8 cellular contexts compared by ENCODE assay signal in the genomic region with DNA sequence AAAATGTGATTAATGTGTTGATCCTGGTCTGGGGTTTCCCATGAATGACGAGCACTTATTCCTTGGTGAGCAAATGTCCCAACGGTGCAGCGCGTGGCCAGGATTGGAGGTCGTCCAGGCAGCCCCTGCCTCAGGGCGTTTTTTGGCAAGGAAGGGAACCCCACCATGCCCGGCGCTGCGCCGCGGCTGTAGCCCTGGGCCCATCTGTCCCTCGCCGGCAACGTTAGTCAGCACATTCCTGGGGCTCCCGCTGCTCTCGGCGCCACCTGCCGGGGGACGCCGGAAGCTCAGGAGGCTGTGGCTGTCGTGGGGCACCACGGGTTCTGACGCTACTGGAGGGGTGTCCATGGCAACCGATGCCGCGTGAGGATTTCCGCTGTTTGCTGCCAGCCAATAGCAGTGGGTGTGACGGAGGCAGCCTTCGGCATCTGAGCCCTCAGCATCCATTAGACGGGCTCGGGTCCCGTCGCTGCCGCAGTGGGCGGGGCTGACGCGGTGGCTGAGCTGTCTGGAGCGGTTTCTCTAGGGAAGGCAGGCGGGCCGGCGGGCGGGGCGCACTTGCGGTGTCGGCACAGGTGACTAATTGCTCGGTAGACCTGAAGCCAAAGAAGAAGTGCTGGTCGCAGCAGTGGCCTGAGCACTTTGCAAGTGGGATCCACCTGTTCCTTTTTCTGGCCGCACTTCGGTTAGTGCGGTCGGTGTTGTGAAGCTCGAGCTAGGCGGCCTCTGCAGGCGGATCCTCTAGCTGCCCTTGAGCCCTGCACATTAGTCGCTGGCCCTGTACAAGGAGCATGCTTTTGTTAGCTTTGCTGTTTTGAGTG. TPM values are rescaled to one million over a fixed set of nuclear protein-coding genes. Genes with fewer than 3 reads are reported as not detected.
DNase-seq lines count a peak whose midpoint lies in the region; ATAC-seq and TF ChIP-seq lines count a peak whose summit lies in the region.

No MANE protein-coding gene starts in this region.

- peak; percentile 99 to 100 (median 100) for DNase-seq in CD4-positive, alpha-beta memory T cell
- DNase-seq in NCI-H82 (lab: John Stamatoyannopoulos, UW) (peak; percentile 100), lower lobe of right lung (peak; percentile 99)
- peak; percentile 100 for DNase-seq in activated CD4-positive, alpha-beta memory T cell treated with anti-CD3 and anti-CD28 coated beads, Interleukin-2, amount 10 ng/mL, durations not matched to agents 7 days and 5 days
- DNase-seq in stimulated activated CD4-positive, alpha-beta T cell treated with anti-CD3 and anti-CD28 coated beads, TNF-alpha, amount 100 ng/mL, for 24 hours (ENCODE audit: low read depth in 3 of 3) = peak; percentile 98 to 99 (median 99)

- H3K27me3 ChIP-seq in CD4-positive, alpha-beta memory T cell (ENCODE audit: insufficient read depth, low read length) = no peaks in the 10 kb centered on the region
- no peaks in the 10 kb centered on the region for H3K27me3 ChIP-seq in ectodermal cell (ENCODE audit: control insufficient read depth, insufficient read depth, low read length, poor library complexity, severe bottlenecking)
- H3K27me3 ChIP-seq in lower lobe of right lung (ENCODE audit: low read depth) = no peaks in the 10 kb centered on the region

- peaks cover 7 to 26% (median 18%) of the 10 kb centered on the region in 4 donors for H3K4me1 Mint-ChIP-seq in CD4-positive, alpha-beta memory T cell
- peaks cover 47% of the 10 kb centered on the region for H3K4me1 Mint-ChIP-seq in activated CD4-positive, alpha-beta memory T cell treated with anti-CD3 and anti-CD28 coated beads, Interleukin-2, amount 10 ng/mL, durations not matched to agents 7 days and 5 days

- H3K27ac ChIP-seq in CD4-positive, alpha-beta memory T cell (ENCODE audit: low read depth, low read length) = peak overlapping the region; percentile 58
- H3K27ac ChIP-seq in ectodermal cell (ENCODE audit: insufficient read depth, low read depth, low read length, poor library complexity, severe bottlenecking) (no peak overlapping the region), lower lobe of right lung (peak overlapping the region; percentile 60)

- H3K9me3 ChIP-seq in CD4-positive, alpha-beta memory T cell (ENCODE audit: control insufficient read depth in 1 of 2, low read length in 2 of 2) = no peaks in the 10 kb centered on the region
- H3K9me3 ChIP-seq in ectodermal cell (ENCODE audit: control insufficient read depth, low read length) (no peaks in the 10 kb centered on the region), lower lobe of right lung (no peaks in the 10 kb centered on the region)

- H3K27ac Mint-ChIP-seq in CD4-positive, alpha-beta memory T cell = peak overlapping the region; percentile 92 to 95 (median 93)
- peak overlapping the region; percentile 83 for H3K27ac Mint-ChIP-seq in activated CD4-positive, alpha-beta memory T cell treated with anti-CD3 and anti-CD28 coated beads, Interleukin-2, amount 10 ng/mL, durations not matched to agents 7 days and 5 days

- POLR2A ChIA-PET in CD4-positive, alpha-beta memory T cell (lab: Charles Lee; ENCODE audit: partially characterized antibody) = interaction anchor here (0.7 to 3.1 kb wide), 24 partner anchors 9 to 215 kb away, joined by 3 to 84 read pairs (median 4); a partner anchor contains a TSS
- POLR2A ChIA-PET in activated CD4-positive, alpha-beta memory T cell treated with anti-CD3 and anti-CD28 coated beads, Interleukin-2, amount 10 ng/mL, durations not matched to agents 7 days and 5 days (lab: Charles Lee) = interaction anchor here (1.0 to 2.2 kb wide), 16 partner anchors 10 to 205 kb away, joined by 3 to 37 read pairs (median 6); a partner anchor contains a TSS

- H3K9me3 Mint-ChIP-seq in CD4-positive, alpha-beta memory T cell = peaks cover 0 to 2% (median 0%) of the 10 kb centered on the region in 8 donors
- no peaks in the 10 kb centered on the region for H3K9me3 Mint-ChIP-seq in activated CD4-positive, alpha-beta memory T cell treated with anti-CD3 and anti-CD28 coated beads, Interleukin-2, amount 10 ng/mL, durations not matched to agents 7 days and 5 days

- H3K27me3 Mint-ChIP-seq in CD4-positive, alpha-beta memory T cell = no peaks in the 10 kb centered on the region
- H3K27me3 Mint-ChIP-seq in activated CD4-positive, alpha-beta memory T cell treated with anti-CD3 and anti-CD28 coated beads, Interleukin-2, amount 10 ng/mL, durations not matched to agents 7 days and 5 days = no peaks in the 10 kb centered on the region

- WGBS in ectodermal cell, 2 experiments = 2% methylated on average over 55 of the region's 55 CpGs

- H3K4me1 ChIP-seq in CD4-positive, alpha-beta memory T cell (ENCODE audit: insufficient read depth, low read length) = peaks cover 12% of the 10 kb centered on the region
- peaks cover 20% of the 10 kb centered on the region for H3K4me1 ChIP-seq in ectodermal cell (ENCODE audit: control insufficient read depth, insufficient read depth, low read length)
- H3K4me1 ChIP-seq in lower lobe of right lung = peaks cover 17% of the 10 kb centered on the region

- peak overlapping the region; percentile 69 to 86 (median 83) for H3K4me3 Mint-ChIP-seq in CD4-positive, alpha-beta memory T cell
- H3K4me3 Mint-ChIP-seq in activated CD4-positive, alpha-beta memory T cell treated with anti-CD3 and anti-CD28 coated beads, Interleukin-2, amount 10 ng/mL, durations not matched to agents 7 days and 5 days = peak overlapping the region; percentile 67

- CTCF ChIA-PET in CD4-positive, alpha-beta memory T cell (lab: Charles Lee; ENCODE audit: partially characterized antibody) = interaction anchor here (0.7 to 2.9 kb wide), 29 partner anchors 9 to 171 kb away, joined by 3 to 22 read pairs (median 5); a partner anchor contains a TSS
- CTCF ChIA-PET in activated CD4-positive, alpha-beta memory T cell treated with anti-CD3 and anti-CD28 coated beads, Interleukin-2, amount 10 ng/mL, durations not matched to agents 7 days and 5 days (lab: Charles Lee) = interaction anchor here (0.8 to 1.9 kb wide), 29 partner anchors 8 to 185 kb away, joined by 3 to 34 read pairs (median 4); a partner anchor contains a TSS

- peak; percentile 97 for TF ChIP-seq CTCF in lower lobe of right lung (IDR thresholded peaks at IDR 0.05)

- peak overlapping the region; percentile 49 to 52 for H3K4me3 ChIP-seq in CD4-positive, alpha-beta memory T cell (ENCODE audit: low read length in 2 of 2)
- peak overlapping the region; percentile 53 for H3K4me3 ChIP-seq in ectodermal cell (ENCODE audit: insufficient read depth, low read depth, low read length)
- peak overlapping the region; percentile 42 for H3K4me3 ChIP-seq in lower lobe of right lung

- intact Hi-C loops in CD4-positive, alpha-beta memory T cell (cut with micrococcal nuclease) = loop anchor here (1.0 to 5.0 kb wide), 9 partner anchors 23 to 420 kb away; a partner anchor contains a TSS
- intact Hi-C loops in lower lobe of right lung (cut with DNase I) = no loop called here

- ATAC-seq in GM19438 (IDR thresholded peaks at IDR 0.05; ENCODE audit: low read depth, unreplicated experiment) = peak; percentile 96
- peak; percentile 93 for ATAC-seq in HG03575 (IDR thresholded peaks at IDR 0.05; ENCODE audit: extremely low read depth, insufficient number of reproducible peaks, low FRiP score, unreplicated experiment)
- ATAC-seq in lower lobe of right lung = peak; percentile 97 to 98

- peaks cover 10% of the 10 kb centered on the region for H3K36me3 ChIP-seq in CD4-positive, alpha-beta memory T cell (ENCODE audit: insufficient read depth, low read length)
- no peaks in the 10 kb centered on the region for H3K36me3 ChIP-seq in ectodermal cell (ENCODE audit: control insufficient read depth, insufficient read depth, low read length)
- H3K36me3 ChIP-seq in lower lobe of right lung = no peaks in the 10 kb centered on the region

- H3K36me3 Mint-ChIP-seq in CD4-positive, alpha-beta memory T cell = peaks cover 19 to 40% of the 10 kb centered on the region in 2 donors
- H3K36me3 Mint-ChIP-seq in activated CD4-positive, alpha-beta memory T cell treated with anti-CD3 and anti-CD28 coated beads, Interleukin-2, amount 10 ng/mL, durations not matched to agents 7 days and 5 days (ENCODE audit: low read depth) = peaks cover 44% of the 10 kb centered on the region

RNA-seq across cellular contexts. Expression of a gene that starts 29.5 kb away (rescaled TPM):
- total RNA-seq in CD4-positive, alpha-beta memory T cell = 10 to 100 TPM; 66.2 to 71.3 TPM
- 10 to 100 TPM; 12.4 to 24.7 TPM for polyA plus RNA-seq in CD4-positive, alpha-beta memory T cell
- total RNA-seq in activated CD4-positive, alpha-beta memory T cell treated with anti-CD3 and anti-CD28 coated beads, Interleukin-2, amount 10 ng/mL, durations not matched to agents 7 days and 5 days = 10 to 100 TPM; 78.5 to 84.0 TPM
- polyA plus RNA-seq in ectodermal cell (2013, experiment 1 of 4) = 33.6 TPM
- 35.3 TPM for polyA plus RNA-seq in ectodermal cell (2013, experiment 2 of 4)
- polyA plus RNA-seq in ectodermal cell (2013, experiment 3 of 4) = 25.9 TPM
- 25.4 TPM for polyA plus RNA-seq in ectodermal cell (2013, experiment 4 of 4)
- 48.2 TPM for total RNA-seq in lower lobe of right lung
